ENCODE assay signal across 8 cellular contexts in the genomic region with DNA sequence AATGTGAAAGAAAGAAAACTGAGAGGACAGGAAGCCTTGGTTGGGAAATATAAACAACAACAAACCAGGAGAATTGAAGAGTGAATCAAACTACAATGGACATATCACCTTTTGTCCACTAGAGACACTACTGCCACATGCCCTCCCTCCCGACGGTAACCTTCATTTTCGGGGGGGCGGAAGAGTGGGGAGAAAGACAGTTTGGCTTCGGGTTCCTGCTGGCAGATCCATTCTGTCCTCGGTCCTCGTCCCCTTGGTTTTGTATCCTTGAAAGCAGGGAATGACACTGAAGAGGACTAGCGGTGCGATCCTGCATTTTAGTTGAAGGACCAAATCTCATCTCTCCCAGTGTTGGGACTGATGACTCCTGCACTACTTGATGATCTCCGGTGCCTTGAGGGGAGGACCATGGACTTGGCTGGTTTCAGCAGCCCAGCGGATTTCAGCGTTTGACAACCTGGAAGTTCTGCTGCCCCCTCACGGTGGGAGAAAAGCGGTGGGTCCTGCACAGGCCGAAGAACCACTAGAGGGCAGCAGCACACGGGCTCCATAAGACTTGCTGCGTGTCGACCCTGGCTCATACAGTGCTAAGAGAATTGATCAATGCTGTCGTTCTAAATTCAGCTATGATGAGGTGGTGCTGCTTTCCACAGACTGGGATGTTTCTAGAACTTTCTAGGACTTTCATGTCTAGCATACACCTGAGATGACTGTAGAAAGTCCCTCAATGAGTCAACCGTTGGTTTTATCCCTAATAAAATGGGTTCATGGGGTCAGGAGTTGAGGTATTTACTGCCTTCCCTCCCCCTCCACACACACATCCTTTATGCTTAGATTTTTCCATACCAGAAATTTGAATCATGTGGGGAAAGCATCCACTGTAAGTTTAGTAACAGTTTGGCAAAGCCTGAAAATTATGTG.
DNase-seq lines count a peak whose midpoint lies in the region; ATAC-seq and TF ChIP-seq lines count a peak whose summit lies in the region.

No MANE protein-coding gene starts in this region.

- ATAC-seq in GM19351 (IDR thresholded peaks at IDR 0.05; ENCODE audit: unreplicated experiment) (peak; percentile 92), HG03469 (IDR thresholded peaks at IDR 0.05; ENCODE audit: unreplicated experiment) (peak; percentile 94)

- H3K27ac ChIP-seq in coronary artery = peak overlapping the region; percentile 44 to 70

- DNase-seq in C1 segment of cervical spinal cord (lab: John Stamatoyannopoulos, UW) (peak in 13 of 14 donors; percentile 12 to 89 (median 79)), NCI-H524 treated with DMSO at 0.1 percent for 48 hours (lab: John Stamatoyannopoulos, UW) (peak; percentile 83), coronary artery (ENCODE audit: low spot score) (peak; percentile 89), left kidney (ENCODE audit: low read depth, low spot score) (peak; percentile 97)
- DNase-seq in activated CD4-positive, alpha-beta T cell treated with anti-CD3 and anti-CD28 coated beads for 48 hours = peak; percentile 91
- DNase-seq in stimulated activated CD4-positive, alpha-beta T cell treated with anti-CD3 and anti-CD28 coated beads, Interleukin-2, amount 100 ng/mL, for 24 hours = peak; percentile 88 to 90

- TF ChIP-seq CTCF in coronary artery (IDR thresholded peaks at IDR 0.05) = peak; percentile 98

- peak overlapping the region; percentile 69 for H3K4me3 ChIP-seq in coronary artery

Comparison
In these comparisons a context has a peak if more than half of its experiments do, and no peak if none do; other contexts are left out.
1. Peak in every context shown above with its lines: DNase-seq, ATAC-seq, H3K4me3 ChIP-seq and H3K27ac ChIP-seq.